Comparison of ENCODE assay signal across 19 cellular contexts in genomic region chr2:80786584-80786983, GRCh38.
A peak's percentile ranks its signal among the peaks of the same experiment; 100 is the strongest.
DNase-seq lines count a peak whose midpoint lies in the region; ATAC-seq, FAIRE-seq and TF ChIP-seq lines count a peak whose summit lies in the region.
"Had no signal": no experiment of that assay in that cellular context is flagged by ENCODE, and none has a peak within 500 bp of the region (broad histone marks: within the 10 kb centered on the region; RNA-seq: fewer than 3 reads in every experiment).

No MANE protein-coding gene starts in this region.

- TF ChIP-seq EP300 in HepG2 (IDR thresholded peaks at IDR 0.05; ENCODE audit: low read depth in 2 of 2, low read length in 2 of 2) (no peak), HepG2 (CRISPR knock-in tag; IDR thresholded peaks at IDR 0.05; ENCODE audit: borderline replicate concordance) (no peak)

- TF ChIP-seq POLR2A in HepG2 (IDR thresholded peaks at IDR 0.05; ENCODE audit: insufficient read depth in 1 of 2, low read depth in 2 of 2, low read length in 2 of 2) (no peak), right lobe of liver (IDR thresholded peaks at IDR 0.05) (no peak), IMR-90 (IDR thresholded peaks at IDR 0.05; ENCODE audit: low read depth, low read length) (no peak)

- H3K9me3 ChIP-seq in HepG2 (ENCODE audit: low read length) (peaks cover 64% of the 10 kb centered on the region), right lobe of liver (no peaks in the 10 kb centered on the region), IMR-90 (ENCODE audit: control insufficient read depth, insufficient read depth, low read length) (peaks cover 3% of the 10 kb centered on the region; the same call in 1 of the 2 replicates), left ventricle myocardium inferior (replicated peaks) (peaks cover 22% of the 10 kb centered on the region)
- H3K9me3 ChIP-seq: Caco-2 had no signal

- H3K4me3 ChIP-seq in HepG2 (replicated peaks in 1 of 3; ENCODE audit: insufficient read depth in 1 of 3, low read depth in 2 of 3, low read length in 3 of 3) (no peak overlapping the region), right lobe of liver (no peak overlapping the region), IMR-90 (ENCODE audit: insufficient read depth, low read depth, low read length) (no peak overlapping the region), left ventricle myocardium inferior (no peak overlapping the region)
- H3K4me3 ChIP-seq: BLaER1 treated with 17β-estradiol and CSF1 and Interleukin-3, amounts not matched to agents 10 nM and 100 nM had no signal

- no peaks in the 10 kb centered on the region for H4K20me1 ChIP-seq in HepG2 (ENCODE audit: insufficient read depth, low read length)
- H4K20me1 ChIP-seq in IMR-90 (ENCODE audit: insufficient read depth, low read length) = no peaks in the 10 kb centered on the region
- H4K20me1 ChIP-seq: BLaER1 treated with 17β-estradiol and CSF1 and Interleukin-3, amounts not matched to agents 10 nM and 100 nM had no signal

- H3K9ac ChIP-seq in HepG2 (ENCODE audit: insufficient read depth, low read depth, low read length) (no peak overlapping the region), IMR-90 (ENCODE audit: low read depth, low read length) (no peak overlapping the region)
- H3K9ac ChIP-seq: BLaER1 treated with 17β-estradiol and CSF1 and Interleukin-3, amounts not matched to agents 10 nM and 100 nM had no signal

- no peak overlapping the region for H3K23ac ChIP-seq in IMR-90 (ENCODE audit: low read depth, low read length)

- CTCF ChIA-PET in HepG2 (lab: Yijun Ruan, JAX; ENCODE audit: low intra/inter-chr PET ratio, low total read pairs) (no interaction called here), IMR-90 (lab: Yijun Ruan, JAX) (no interaction called here)

- H3K4me1 ChIP-seq in HepG2 (ENCODE audit: insufficient read depth, low read length) (no peaks in the 10 kb centered on the region), right lobe of liver (no peaks in the 10 kb centered on the region), IMR-90 (ENCODE audit: control insufficient read depth, insufficient read depth, low read length) (no peaks in the 10 kb centered on the region), left ventricle myocardium inferior (no peaks in the 10 kb centered on the region)
- H3K4me1 ChIP-seq: BLaER1 treated with 17β-estradiol and CSF1 and Interleukin-3, amounts not matched to agents 10 nM and 100 nM; Caco-2 had no signal

- H3K4me2 ChIP-seq in HepG2 (ENCODE audit: low read depth, low read length) (no peak overlapping the region), IMR-90 (ENCODE audit: low read depth, low read length) (no peak overlapping the region)
- H3K4me2 ChIP-seq: BLaER1 treated with 17β-estradiol and CSF1 and Interleukin-3, amounts not matched to agents 10 nM and 100 nM had no signal

- no peak for DNase-seq in HepG2 (ENCODE audit: low spot score)
- DNase-seq in right lobe of liver = no peak
- no peak for DNase-seq in IMR-90
- DNase-seq in left ventricle myocardium inferior = no peak
- DNase-seq: AML-193; Caco-2; Calu3; CD4-positive, alpha-beta T cell; CD8-positive, alpha-beta T cell; DMS79 treated with DMSO at 0.1 percent for 48 hours; GF-D8 had no signal

- H3K27ac ChIP-seq in HepG2 (ENCODE audit: extremely low read length, insufficient read depth, low read length) (no peak overlapping the region), right lobe of liver (no peak overlapping the region), IMR-90 (ENCODE audit: insufficient read depth, low read length) (no peak overlapping the region), left ventricle myocardium inferior (replicated peaks) (no peak overlapping the region)
- H3K27ac ChIP-seq: 22Rv1; BLaER1 treated with 17β-estradiol and CSF1 and Interleukin-3, amounts not matched to agents 10 nM and 100 nM; C4-2B had no signal

- intact Hi-C loops in HepG2 (cut with micrococcal nuclease; ENCODE audit: unreplicated experiment) = no loop called here
- intact Hi-C loops in right lobe of liver (cut with DNase I) = no loop called here
- intact Hi-C loops in IMR-90 (cut with micrococcal nuclease) = no loop called here
- intact Hi-C loops in left ventricle myocardium inferior (cut with micrococcal nuclease) = no loop called here

- no peak overlapping the region for H2AFZ ChIP-seq in HepG2 (ENCODE audit: low read length)
- H2AFZ ChIP-seq in IMR-90 (replicated peaks; ENCODE audit: low read length, poor library complexity) = no peak overlapping the region

- H3K9me1 ChIP-seq in IMR-90 (ENCODE audit: insufficient read depth, low read length) = no peaks in the 10 kb centered on the region

- POLR2A ChIA-PET in HepG2 (lab: Yijun Ruan, JAX) = no interaction called here
- POLR2A ChIA-PET in IMR-90 (lab: Charles Lee; ENCODE audit: unreplicated experiment) = no interaction called here

- H3K79me2 ChIP-seq in HepG2 (ENCODE audit: insufficient read depth, low read length) = no peaks in the 10 kb centered on the region

- no peak overlapping the region for H4K91ac ChIP-seq in IMR-90 (ENCODE audit: insufficient read depth, low read depth, low read length)

- H3K4ac ChIP-seq in IMR-90 (ENCODE audit: low read depth, low read length) = no peak overlapping the region

- H4K5ac ChIP-seq in IMR-90 (ENCODE audit: low read depth, low read length) = no peak overlapping the region

- H2BK20ac ChIP-seq in IMR-90 (ENCODE audit: low read depth, low read length) = no peak overlapping the region

- FAIRE-seq in HepG2 (lab: Jason Lieb, UNC) (no peak), colon (lab: Jason Lieb, UNC) (peak; percentile 14)
- FAIRE-seq: G401.6, GM12891, GM19239 had no signal

- no peaks in the 10 kb centered on the region for H3K79me1 ChIP-seq in IMR-90 (ENCODE audit: low read depth in 1 of 2, low read length in 2 of 2)

- TF ChIP-seq RAD21 in HepG2 (CRISPR knock-in tag; IDR thresholded peaks at IDR 0.05) (no peak), IMR-90 (IDR thresholded peaks at IDR 0.05; ENCODE audit: low read length) (no peak)

- no peak overlapping the region for H3K14ac ChIP-seq in IMR-90 (replicated peaks; ENCODE audit: low read depth, low read length)

- H3K18ac ChIP-seq in IMR-90 (ENCODE audit: low read depth, low read length) = no peak overlapping the region

- in situ Hi-C loops in HepG2 (cut with HindIII; ENCODE audit: extremely low pct_ligation_motif_present, low pct_unique_long_range_greater_than_20kb) = no loop called here
- in situ Hi-C loops in IMR-90 (cut with MboI; ENCODE audit: low sequenced_read_pairs) = no loop called here

- dilution Hi-C loops in IMR-90 (cut with HindIII; ENCODE audit: low sequenced_read_pairs, unreplicated experiment) = no loop called here

- no peak overlapping the region for H2AK5ac ChIP-seq in IMR-90 (ENCODE audit: low read depth, low read length)

- H3K27me3 ChIP-seq in HepG2 (ENCODE audit: control insufficient read depth in 1 of 2, insufficient read depth in 2 of 2, low read length in 2 of 2) (no peaks in the 10 kb centered on the region), right lobe of liver (no peaks in the 10 kb centered on the region), IMR-90 (ENCODE audit: control insufficient read depth, insufficient read depth, low read length) (no peaks in the 10 kb centered on the region), left ventricle myocardium inferior (ENCODE audit: low read depth) (no peaks in the 10 kb centered on the region)
- H3K27me3 ChIP-seq: BLaER1 treated with 17β-estradiol and CSF1 and Interleukin-3, amounts not matched to agents 10 nM and 100 nM had no signal

- no peak overlapping the region for H3K56ac ChIP-seq in IMR-90 (ENCODE audit: extremely low read depth, insufficient read depth, low read length)

- TF ChIP-seq CTCF in HepG2 (CRISPR knock-in tag; IDR thresholded peaks at IDR 0.05) (no peak), right lobe of liver (IDR thresholded peaks at IDR 0.05) (no peak), IMR-90 (conservative IDR thresholded peaks at IDR 0.05; ENCODE audit: low read depth, low read length) (no peak), left ventricle myocardium inferior (IDR thresholded peaks at IDR 0.05; ENCODE audit: borderline replicate concordance) (no peak)

- no peak overlapping the region for H4K8ac ChIP-seq in IMR-90 (ENCODE audit: low read depth in 2 of 2, low read length in 2 of 2)

- no peak overlapping the region for H2BK5ac ChIP-seq in IMR-90 (ENCODE audit: low read depth, low read length, poor library complexity, severe bottlenecking)

- H2AK9ac ChIP-seq in IMR-90 (replicated peaks; ENCODE audit: low read depth, low read length, poor library complexity) = no peak overlapping the region

- ATAC-seq in HepG2 (no peak), right lobe of liver (no peak), IMR-90 (ENCODE audit: low read depth) (no peak), HG02623 (IDR thresholded peaks at IDR 0.05; ENCODE audit: unreplicated experiment) (no peak)
- ATAC-seq: CD8-positive, alpha-beta T cell had no signal

- no peak overlapping the region for H2BK15ac ChIP-seq in IMR-90 (ENCODE audit: low read depth, low read length)

- no peaks in the 10 kb centered on the region for H3K36me3 ChIP-seq in HepG2 (replicated peaks in 1 of 2; ENCODE audit: control insufficient read depth in 1 of 2, insufficient read depth in 2 of 2, low read length in 2 of 2)
- no peaks in the 10 kb centered on the region for H3K36me3 ChIP-seq in right lobe of liver
- no peaks in the 10 kb centered on the region for H3K36me3 ChIP-seq in IMR-90 (ENCODE audit: control insufficient read depth, insufficient read depth, low read length)
- no peaks in the 10 kb centered on the region for H3K36me3 ChIP-seq in left ventricle myocardium inferior
- H3K36me3 ChIP-seq: BLaER1 treated with 17β-estradiol and CSF1 and Interleukin-3, amounts not matched to agents 10 nM and 100 nM had no signal

- WGBS in HepG2 (ENCODE audit: low lambda C conversion rate) = 4% methylated on average over 1 of the region's 1 CpG
- 11% methylated on average over 1 of the region's 1 CpG for WGBS in right lobe of liver (ENCODE audit: insufficient coverage, low coverage, low lambda C conversion rate, missing lambda C conversion rate)
- WGBS in IMR-90 (ENCODE audit: extremely low coverage in 2 of 2, insufficient read length in 1 of 2), 2 experiments = no CpG with 5 or more reads among the region's 1 CpG

- no TSS peak for BruUV-seq in HepG2 (replicated peaks; lab: Mats Ljungman, UMichigan)
- BruUV-seq in IMR-90 (replicated peaks; lab: Mats Ljungman, UMichigan) = no TSS peak

- no peak overlapping the region for H2BK120ac ChIP-seq in IMR-90 (ENCODE audit: low read depth, low read length)

TF ChIP-seq in HepG2, 621 proteins besides CTCF, POLR2A, EP300 and RAD21:
- peak; percentile 37 to 79; a peak in 3 of 4 replicates for TF ChIP-seq MAFK (conservative IDR thresholded peaks at IDR 0.05 in 1 of 2, IDR thresholded peaks at IDR 0.05 in 1 of 2; ENCODE audit: low read length in 2 of 2)
- no peak for TF ChIP-seq ATF1 (CRISPR knock-in tag; IDR thresholded peaks at IDR 0.05)
- TF ChIP-seq MAFF (IDR thresholded peaks at IDR 0.05; ENCODE audit: low read depth, low read length) = peak; percentile 64; the same call in 1 of the 2 replicates

TF ChIP-seq in IMR-90, 13 proteins besides CTCF, POLR2A, EP300 and RAD21:
- no peak for TF ChIP-seq RCOR1 (IDR thresholded peaks at IDR 0.05; ENCODE audit: insufficient replicate concordance, low read length)
- peak; percentile 9; the same call in 1 of the 2 replicates for TF ChIP-seq NFE2L2 (IDR thresholded peaks at IDR 0.05; ENCODE audit: low read depth, low read length)
- TF ChIP-seq MAFK (IDR thresholded peaks at IDR 0.05; ENCODE audit: low read depth, low read length) = peak; percentile 37; the same call in 1 of the 2 replicates
- no peak for TF ChIP-seq SMC3 (IDR thresholded peaks at IDR 0.05; ENCODE audit: low read depth, low read length)
